7 cellular contexts compared by ENCODE assay signal in the genomic region with DNA sequence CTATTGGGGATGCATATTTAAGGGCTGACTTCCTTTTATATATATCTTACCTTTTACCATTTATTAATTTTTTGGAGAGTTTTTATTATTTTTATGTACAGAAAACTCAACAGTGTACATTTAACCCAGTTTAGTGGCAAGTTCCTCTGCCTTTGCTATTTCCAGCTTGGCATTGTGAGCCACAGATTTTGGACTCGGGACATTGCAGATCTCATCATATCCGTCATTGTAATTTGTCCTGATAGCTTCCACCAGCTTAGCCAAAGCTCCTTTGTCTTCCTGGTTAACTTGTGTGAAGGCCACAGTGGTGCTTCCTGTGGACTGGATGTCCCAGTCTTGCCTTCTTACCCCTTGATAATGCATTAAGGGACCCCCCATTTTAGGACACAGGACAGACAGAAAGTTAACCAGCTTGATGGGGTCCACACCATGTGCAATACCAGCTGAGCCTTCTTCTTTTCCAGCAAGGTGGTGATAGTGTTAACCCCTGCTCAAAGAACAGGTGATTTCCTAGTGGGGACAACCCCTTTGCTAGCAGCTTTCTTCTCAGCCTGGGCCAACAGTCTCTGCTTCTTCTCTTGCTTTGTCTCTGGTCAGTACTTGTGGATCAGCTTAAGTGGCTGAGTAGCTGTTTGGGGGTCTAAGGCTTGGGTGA. TPM values are rescaled to one million over a fixed set of nuclear protein-coding genes. Genes with fewer than 3 reads are reported as not detected.
"Had no signal": no experiment of that assay in that cellular context is flagged by ENCODE, and none has a peak within 500 bp of the region (broad histone marks: within the 10 kb centered on the region; RNA-seq: fewer than 3 reads in every experiment).

No MANE protein-coding gene starts in this region.

RNA-seq across cellular contexts. Expression of a gene that starts 2.3 kb away (rescaled TPM):
- total RNA-seq: LHCN-M2, NCI-H460, Peyer's patch, SJSA1 had no signal
- polyA plus RNA-seq: SK-N-SH had no signal

RNA-seq across cellular contexts. Expression of a gene that starts 34.9 kb away (rescaled TPM):
- total RNA-seq: cardiac muscle cell, LHCN-M2, NCI-H460, SJSA1 had no signal
- polyA plus RNA-seq: aorta, SK-N-SH had no signal
